ENCODE assay signal across 9 cellular contexts in genomic region chr3:48505146-48505545, GRCh38. TPM values are rescaled to one million over a fixed set of nuclear protein-coding genes. Genes with fewer than 3 reads are reported as not detected.
A peak's percentile ranks its signal among the peaks of the same experiment; 100 is the strongest.
DNase-seq lines count a peak whose midpoint lies in the region; ATAC-seq and TF ChIP-seq lines count a peak whose summit lies in the region.
"Had no signal": no experiment of that assay in that cellular context is flagged by ENCODE, and none has a peak within 500 bp of the region (broad histone marks: within the 10 kb centered on the region; RNA-seq: fewer than 3 reads in every experiment).

No MANE protein-coding gene starts in this region.

- H3F3A ChIP-seq in DOHH2 (ENCODE audit: control insufficient read depth, insufficient read depth) = peaks cover 3% of the 10 kb centered on the region; the same call in 1 of the 2 replicates

- no peak for TF ChIP-seq EP300 in gastroesophageal sphincter (IDR thresholded peaks at IDR 0.05)

- TF ChIP-seq POLR2A in gastroesophageal sphincter (IDR thresholded peaks at IDR 0.05) = no peak

- no peak overlapping the region; the same call in 1 of the 2 replicates for H3K4me3 ChIP-seq in DOHH2 (ENCODE audit: low read length)
- H3K4me3 ChIP-seq in RWPE2 (ENCODE audit: severe bottlenecking) = no peak overlapping the region
- no peak overlapping the region for H3K4me3 ChIP-seq in gastroesophageal sphincter
- H3K4me3 ChIP-seq in skeletal muscle tissue (ENCODE audit: low read length in 3 of 3) = no peak overlapping the region

- H3K9me3 ChIP-seq in DOHH2 (ENCODE audit: control insufficient read depth, insufficient read depth, low read length) (no peaks in the 10 kb centered on the region), RWPE2 (ENCODE audit: severe bottlenecking) (no peaks in the 10 kb centered on the region), gastroesophageal sphincter (no peaks in the 10 kb centered on the region), skeletal muscle tissue (ENCODE audit: control insufficient read depth in 3 of 3, low read length in 3 of 3) (no peaks in the 10 kb centered on the region)

- H3K36me3 ChIP-seq in DOHH2 (ENCODE audit: control insufficient read depth, low read length) (no peaks in the 10 kb centered on the region), RWPE2 (ENCODE audit: low read depth) (no peaks in the 10 kb centered on the region), gastroesophageal sphincter (peaks cover 0 to 9% of the 10 kb centered on the region in 2 donors), skeletal muscle tissue (ENCODE audit: control insufficient read depth in 3 of 3, insufficient read depth in 3 of 3, low read length in 3 of 3) (peaks cover 0 to under 1% (median 0%) of the 10 kb centered on the region in 3 donors)

- no peak for DNase-seq in RWPE2 (ENCODE audit: low spot score)
- DNase-seq in NCI-H2227 treated with DMSO at 0.1 percent for 48 hours (lab: John Stamatoyannopoulos, UW) = no peak
- DNase-seq in T-helper 9 cell = no peak
- DNase-seq: NCI-H526 treated with DMSO at 0.1 percent for 48 hours had no signal

- H3K4me2 ChIP-seq in DOHH2 (ENCODE audit: low read length) = peak overlapping the region; percentile 99; the same call in 1 of the 2 replicates

- peaks cover 5% of the 10 kb centered on the region; the same call in 1 of the 2 replicates for H3K79me2 ChIP-seq in DOHH2 (ENCODE audit: control insufficient read depth, low read length)

- no peaks in the 10 kb centered on the region for H3K27me3 ChIP-seq in DOHH2 (ENCODE audit: control insufficient read depth, low read length)
- H3K27me3 ChIP-seq in RWPE2 (ENCODE audit: insufficient read depth, poor library complexity, severe bottlenecking) = no peaks in the 10 kb centered on the region
- H3K27me3 ChIP-seq in gastroesophageal sphincter = no peaks in the 10 kb centered on the region
- H3K27me3 ChIP-seq in skeletal muscle tissue (ENCODE audit: control insufficient read depth in 3 of 3, insufficient read depth in 3 of 3, low read length in 3 of 3) = no peaks in the 10 kb centered on the region

- no CpG with 5 or more reads among the region's 2 CpGs for WGBS in gastroesophageal sphincter (ENCODE audit: low coverage in 1 of 2), 2 donors

- H3K27ac ChIP-seq in DOHH2 (ENCODE audit: low read depth, low read length) (no peak overlapping the region), RWPE2 (ENCODE audit: poor library complexity, severe bottlenecking) (peak overlapping the region; percentile 68), gastroesophageal sphincter (peak overlapping the region; percentile 90 to 95 (median 94)), skeletal muscle tissue (ENCODE audit: low read depth, low read length) (peak overlapping the region; percentile 92)
- H3K27ac ChIP-seq: KMS-11 had no signal

- peak overlapping the region in 2 of 3 donors; percentile 80 for H3K9ac ChIP-seq in skeletal muscle tissue (ENCODE audit: low read depth in 1 of 3, low read length in 3 of 3)
- H3K9ac ChIP-seq: KMS-11 had no signal

- TF ChIP-seq CTCF in DOHH2 (IDR thresholded peaks at IDR 0.05; ENCODE audit: low read depth, low read length, poor library complexity, severe bottlenecking) (no peak), RWPE2 (IDR thresholded peaks at IDR 0.05; ENCODE audit: poor library complexity, severe bottlenecking) (no peak), gastroesophageal sphincter (IDR thresholded peaks at IDR 0.05) (no peak)

- H3K4me1 ChIP-seq in DOHH2 (ENCODE audit: control insufficient read depth, low read length) (peaks cover 34% of the 10 kb centered on the region), RWPE2 (ENCODE audit: insufficient read depth, poor library complexity, severe bottlenecking) (peaks cover 15% of the 10 kb centered on the region), gastroesophageal sphincter (peaks cover 0 to 33% (median 17%) of the 10 kb centered on the region in 3 donors), skeletal muscle tissue (ENCODE audit: control insufficient read depth in 3 of 3, insufficient read depth in 3 of 3, low read length in 3 of 3) (peaks cover 27 to 41% (median 33%) of the 10 kb centered on the region in 3 donors)

- no peaks in the 10 kb centered on the region for H4K20me1 ChIP-seq in DOHH2 (ENCODE audit: control insufficient read depth, insufficient read depth, low read depth, low read length)

- no peaks in the 10 kb centered on the region for H3K9me2 ChIP-seq in DOHH2 (replicated peaks; ENCODE audit: control insufficient read depth, low read length)

- ATAC-seq in RWPE2 (ENCODE audit: low read depth) = no peak
- ATAC-seq in gastroesophageal sphincter = no peak
- ATAC-seq in HG03196 (IDR thresholded peaks at IDR 0.05; ENCODE audit: unreplicated experiment) = no peak

RNA-seq across cellular contexts. Expression of gene SHISA5, which starts 1.2 kb away (rescaled TPM):
- total RNA-seq in gastroesophageal sphincter (100 to 1,000 TPM in 3 of 4 donors, 10 to 100 TPM in 1; 98.2 to 191 (median 122) TPM), skeletal muscle tissue (32.4 TPM)

RNA-seq across cellular contexts. Expression of gene PFKFB4, which starts 51.5 kb away (rescaled TPM):
- total RNA-seq in gastroesophageal sphincter = 1 to 10 TPM; 1.8 to 2.9 (median 2.4) TPM
- 8.4 TPM for total RNA-seq in skeletal muscle tissue

RNA-seq across cellular contexts. Expression of gene UCN2, which starts 58.4 kb away (rescaled TPM):
- total RNA-seq in gastroesophageal sphincter (under 1 TPM in 1 of 4 donors, not detected in 3; 0.19 TPM), skeletal muscle tissue (not detected)

RNA-seq across cellular contexts. Expression of gene ATRIP, which starts 58.6 kb away (rescaled TPM):
- total RNA-seq in gastroesophageal sphincter (1 to 10 TPM; 3.0 to 6.8 (median 5.2) TPM), skeletal muscle tissue (4.7 TPM)
